1 cellular context compared by ENCODE assay signal in the genomic region with DNA sequence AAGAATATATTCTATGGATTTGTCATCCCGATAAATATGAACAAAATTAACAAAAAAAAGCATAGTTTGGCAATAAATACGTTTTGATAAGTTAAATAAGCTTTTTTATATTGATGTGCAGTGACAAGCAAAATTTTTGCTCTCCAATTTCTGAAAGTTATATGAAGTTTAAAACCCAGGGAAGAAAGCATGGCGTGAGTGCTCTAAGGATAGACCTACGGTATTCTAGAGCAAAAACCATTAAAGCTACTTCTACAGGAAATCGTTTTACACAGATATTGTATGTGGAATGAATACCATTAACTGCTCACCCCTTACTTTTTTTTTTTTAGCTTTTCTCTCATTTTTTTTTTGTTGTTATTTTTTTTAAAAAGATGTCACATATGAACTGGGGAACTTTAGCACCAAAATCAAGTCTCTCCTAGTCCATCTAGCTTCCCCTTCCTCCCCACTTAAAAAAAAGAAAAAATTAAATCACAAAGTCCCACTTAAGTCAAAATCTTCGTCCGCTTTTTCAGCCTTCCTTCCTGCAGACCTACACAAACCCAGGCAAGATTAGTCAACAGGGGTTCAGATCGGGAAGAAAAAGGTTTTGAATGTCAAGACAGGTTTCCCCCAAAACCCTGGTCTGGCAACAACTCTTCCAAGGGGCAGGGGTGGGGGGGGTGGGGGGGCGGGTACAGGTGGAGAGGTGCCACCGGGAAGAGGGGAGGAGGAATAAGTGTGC.
TF ChIP-seq lines count a peak whose summit lies in the region.

No MANE protein-coding gene starts in this region.

TF ChIP-seq in endothelial cell of umbilical vein, 7 proteins besides CTCF, POLR2A, EP300 and RAD21 (continued from another document):
- TF ChIP-seq MAX (IDR thresholded peaks at IDR 0.05; ENCODE audit: insufficient read depth, insufficient read length) (no peak), FOS (IDR thresholded peaks at IDR 0.05; ENCODE audit: borderline replicate concordance, insufficient read depth, low read length) (no peak)
